Comparison of ENCODE assay signal across 8 cellular contexts in genomic region chrX:27336466-27337091, GRCh38.
A peak's percentile ranks its signal among the peaks of the same experiment; 100 is the strongest.
DNase-seq lines count a peak whose midpoint lies in the region; ATAC-seq and TF ChIP-seq lines count a peak whose summit lies in the region.

No MANE protein-coding gene starts in this region.

- H3K27ac ChIP-seq in mammary epithelial cell (ENCODE audit: insufficient read depth, low read depth, low read length), result no peak overlapping the region
- H3K27ac ChIP-seq in lower lobe of right lung, result no peak overlapping the region

- H3K27me3 ChIP-seq in GM06990 (replicated peaks; ENCODE audit: control insufficient read depth, insufficient read depth, low read length), result no peaks in the 10 kb centered on the region
- no peaks in the 10 kb centered on the region for H3K27me3 ChIP-seq in mammary epithelial cell (ENCODE audit: insufficient read depth, low read length)
- H3K27me3 ChIP-seq in lower lobe of right lung (ENCODE audit: low read depth), result no peaks in the 10 kb centered on the region

- peak; percentile 80 for TF ChIP-seq CTCF in GM06990 (IDR thresholded peaks at IDR 0.05; ENCODE audit: insufficient read depth, low read length, poor library complexity, severe bottlenecking)
- peak; percentile 92 to 97 for TF ChIP-seq CTCF in mammary epithelial cell (conservative IDR thresholded peaks at IDR 0.05 in 1 of 2, IDR thresholded peaks at IDR 0.05 in 1 of 2; ENCODE audit: extremely low read depth in 1 of 2, insufficient read depth in 1 of 2, low read depth in 1 of 2, low read length in 2 of 2)
- TF ChIP-seq CTCF in lower lobe of right lung (IDR thresholded peaks at IDR 0.05), result peak; percentile 71

- ATAC-seq in lower lobe of right lung (no peak), HG02884 (IDR thresholded peaks at IDR 0.05; ENCODE audit: unreplicated experiment) (no peak)

- intact Hi-C loops in mammary epithelial cell (cut with micrococcal nuclease), result loop anchor here (2.0 kb wide), 1 partner anchor 684 kb away; no protein-coding TSS in a partner anchor
- intact Hi-C loops in lower lobe of right lung (cut with DNase I), result no loop called here

- no peaks in the 10 kb centered on the region for H3K79me2 ChIP-seq in mammary epithelial cell (ENCODE audit: insufficient read depth, low read length)

- 20% methylated on average over 9 of the region's 9 CpGs for WGBS in mammary epithelial cell (ENCODE audit: low coverage, missing lambda C conversion rate)

- in situ Hi-C loops in mammary epithelial cell (cut with MboI; ENCODE audit: low sequenced_read_pairs in 2 of 2), result no loop called here

- no peaks in the 10 kb centered on the region for H3K9me3 ChIP-seq in mammary epithelial cell (replicated peaks; ENCODE audit: insufficient read depth, low read length)
- no peaks in the 10 kb centered on the region for H3K9me3 ChIP-seq in lower lobe of right lung

- peak overlapping the region; percentile 1 for H3K4me2 ChIP-seq in mammary epithelial cell (ENCODE audit: insufficient read depth, low read depth, low read length)

- DNase-seq in A172 (ENCODE audit: low spot score) (peak; percentile 49), GM06990 (ENCODE audit: extremely low read depth, insufficient read length) (no peak), HPDE6-E6E7 (ENCODE audit: extremely low spot score) (peak; percentile 26), RPMI8226 (peak; percentile 47), mammary epithelial cell (peak; percentile 16), lower lobe of right lung (peak; percentile 34), NCI-H146 treated with DMSO at 0.1 percent for 48 hours (lab: John Stamatoyannopoulos, UW; ENCODE audit: unreplicated experiment) (no peak)

- H3K4me3 ChIP-seq in GM06990 (replicated peaks; ENCODE audit: low read depth, low read length), result no peak overlapping the region
- H3K4me3 ChIP-seq in mammary epithelial cell (replicated peaks in 1 of 3; ENCODE audit: insufficient read depth in 1 of 3, low read depth in 2 of 3, low read length in 3 of 3), result no peak overlapping the region
- no peak overlapping the region for H3K4me3 ChIP-seq in lower lobe of right lung

- CTCF ChIA-PET in mammary epithelial cell (lab: Charles Lee; ENCODE audit: low non-redundant PET), result no interaction called here

- H4K20me1 ChIP-seq in mammary epithelial cell (ENCODE audit: insufficient read depth, low read length), result no peaks in the 10 kb centered on the region

- H2AFZ ChIP-seq in mammary epithelial cell (ENCODE audit: low read depth, low read length), result no peak overlapping the region

- H3K36me3 ChIP-seq in GM06990 (ENCODE audit: control insufficient read depth, insufficient read depth, low read length), result no peaks in the 10 kb centered on the region
- no peaks in the 10 kb centered on the region for H3K36me3 ChIP-seq in mammary epithelial cell (ENCODE audit: insufficient read depth, low read length)
- no peaks in the 10 kb centered on the region for H3K36me3 ChIP-seq in lower lobe of right lung

- H3K4me1 ChIP-seq in mammary epithelial cell (ENCODE audit: insufficient read depth, low read length) (no peaks in the 10 kb centered on the region), lower lobe of right lung (no peaks in the 10 kb centered on the region)

- dilution Hi-C loops in mammary epithelial cell (cut with HindIII; ENCODE audit: low sequenced_read_pairs), result no loop called here

- no TSS peak for BruUV-seq in mammary epithelial cell (replicated peaks; lab: Mats Ljungman, UMichigan)

- H3K9ac ChIP-seq in mammary epithelial cell (ENCODE audit: insufficient read depth, low read length), result no peak overlapping the region

Comparison
In these comparisons a context has a peak if more than half of its experiments do, and no peak if none do; other contexts are left out.
1. DNase-seq: peak in A172 (single experiment), HPDE6-E6E7 (single experiment), RPMI8226 (single experiment), mammary epithelial cell (single experiment) and lower lobe of right lung (single experiment); none in GM06990 (single experiment) and NCI-H146 treated with DMSO at 0.1 percent for 48 hours (single experiment).
2. Peak in every context shown above with its lines, with median percentiles within 50 percentile points of each other: CTCF ChIP-seq.